8 cellular contexts compared by ENCODE assay signal in the genomic region with DNA sequence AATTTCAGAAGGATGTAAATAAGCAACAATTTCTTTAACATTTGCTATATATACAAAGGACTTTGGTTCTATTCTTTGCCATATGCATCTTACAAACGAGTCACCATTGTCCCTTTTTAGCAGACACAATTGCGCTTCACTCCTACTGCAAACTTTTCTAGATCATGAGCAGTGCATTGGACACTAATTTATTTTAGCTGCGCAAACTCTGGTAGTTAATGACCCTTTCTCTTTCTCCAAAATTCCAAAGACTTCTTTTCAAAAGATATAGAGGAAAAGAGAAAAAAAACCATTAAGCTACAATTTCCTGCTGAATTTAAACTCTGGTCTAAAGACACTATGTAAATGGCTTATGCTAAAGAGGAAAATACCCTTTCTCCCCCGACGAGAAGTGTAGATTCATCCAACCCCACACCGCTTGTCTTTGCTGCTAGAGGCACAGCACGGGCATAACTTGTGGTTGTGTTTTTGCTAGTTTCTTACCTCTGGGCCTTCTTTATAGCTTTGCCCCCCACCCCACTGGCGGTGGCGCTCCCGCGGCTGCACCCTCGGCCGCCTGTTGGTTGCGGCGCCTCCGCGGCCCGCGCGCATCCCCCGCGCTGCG.
DNase-seq lines count a peak whose midpoint lies in the region; ATAC-seq and TF ChIP-seq lines count a peak whose summit lies in the region.

No MANE protein-coding gene starts in this region.

- 8 to 11% methylated on average over 23 of the region's 23 CpGs for WGBS in heart right ventricle, 2 donors

- H3K9me3 Mint-ChIP-seq in activated naive CD8-positive, alpha-beta T cell treated with anti-CD3 and anti-CD28 coated beads, Interleukin-2, amount 50 U/mL, for 24 hours = no peaks in the 10 kb centered on the region
- no peaks in the 10 kb centered on the region for H3K9me3 Mint-ChIP-seq in nephron

- H3K27me3 Mint-ChIP-seq in activated naive CD8-positive, alpha-beta T cell treated with anti-CD3 and anti-CD28 coated beads, Interleukin-2, amount 50 U/mL, for 24 hours = peaks cover 36% of the 10 kb centered on the region
- peaks cover 48% of the 10 kb centered on the region for H3K27me3 Mint-ChIP-seq in nephron (ENCODE audit: low read depth)

- H4K20me1 ChIP-seq in BLaER1 treated with 17β-estradiol and CSF1 and Interleukin-3, amounts not matched to agents 10 nM and 100 nM = peaks cover 0 to 42% (median 23%) of the 10 kb centered on the region in 11 experiments; a peak in 21 of 22 replicates

- no peak overlapping the region for H3K27ac ChIP-seq in BLaER1 treated with 17β-estradiol and CSF1 and Interleukin-3, amounts not matched to agents 10 nM and 100 nM
- no peak overlapping the region for H3K27ac ChIP-seq in heart right ventricle

- H3K4me3 Mint-ChIP-seq in activated naive CD8-positive, alpha-beta T cell treated with anti-CD3 and anti-CD28 coated beads, Interleukin-2, amount 50 U/mL, for 24 hours = peak overlapping the region; percentile 39
- H3K4me3 Mint-ChIP-seq in nephron = peak overlapping the region; percentile 83 to 87 (median 86)

- TF ChIP-seq CTCF in nephron (IDR thresholded peaks at IDR 0.05; ENCODE audit: unreplicated experiment in 3 of 3) (no peak), heart right ventricle (IDR thresholded peaks at IDR 0.05) (no peak)

- peaks cover 82 to 100% (median 90%) of the 10 kb centered on the region in 11 experiments for H3K27me3 ChIP-seq in BLaER1 treated with 17β-estradiol and CSF1 and Interleukin-3, amounts not matched to agents 10 nM and 100 nM
- H3K27me3 ChIP-seq in heart right ventricle = peaks cover 25 to 99% (median 96%) of the 10 kb centered on the region in 7 donors

- H3K4me1 ChIP-seq in BLaER1 treated with 17β-estradiol and CSF1 and Interleukin-3, amounts not matched to agents 10 nM and 100 nM = peaks cover 5 to 16% (median 12%) of the 10 kb centered on the region in 10 experiments; a peak in 19 of 20 replicates
- H3K4me1 ChIP-seq in heart right ventricle = peaks cover 2 to 14% (median 6%) of the 10 kb centered on the region in 9 donors

- H3K9me3 ChIP-seq in BLaER1 treated with 17β-estradiol and CSF1 and Interleukin-3, amounts not matched to agents 10 nM and 100 nM (replicated peaks in 1 of 11) = no peaks in the 10 kb centered on the region
- H3K9me3 ChIP-seq in heart right ventricle = no peaks in the 10 kb centered on the region

- DNase-seq in KG1 (lab: John Stamatoyannopoulos, UW) (peak; percentile 82), AML-193 (lab: John Stamatoyannopoulos, UW) (no peak), heart right ventricle (no peak)
- DNase-seq in activated naive CD8-positive, alpha-beta T cell treated with anti-CD3 and anti-CD28 coated beads, Interleukin-2, amount 50 U/mL, for 24 hours = no peak
- DNase-seq in activated CD4-positive, alpha-beta T cell treated with anti-CD3 and anti-CD28 coated beads, Interleukin-2, amount 50 U/mL, for 1 hour = no peak

- no peaks in the 10 kb centered on the region for H3K36me3 ChIP-seq in BLaER1 treated with 17β-estradiol and CSF1 and Interleukin-3, amounts not matched to agents 10 nM and 100 nM
- peaks cover 0 to 4% (median 0%) of the 10 kb centered on the region in 9 donors for H3K36me3 ChIP-seq in heart right ventricle

- peak overlapping the region; percentile 94 to 100 (median 97) for H3K4me2 ChIP-seq in BLaER1 treated with 17β-estradiol and CSF1 and Interleukin-3, amounts not matched to agents 10 nM and 100 nM

- ATAC-seq in GM19035 (IDR thresholded peaks at IDR 0.05; ENCODE audit: unreplicated experiment) = peak; percentile 26
- no peak for ATAC-seq in activated naive CD8-positive, alpha-beta T cell treated with anti-CD3 and anti-CD28 coated beads, Interleukin-2, amount 50 U/mL, for 24 hours
- ATAC-seq in heart right ventricle = no peak

- H3K9ac ChIP-seq in BLaER1 treated with 17β-estradiol and CSF1 and Interleukin-3, amounts not matched to agents 10 nM and 100 nM = peak overlapping the region in 6 of 11 experiments; percentile 33 to 59 (median 42); a peak in 4 of 22 replicates

- peaks cover 18% of the 10 kb centered on the region for H3K36me3 Mint-ChIP-seq in activated naive CD8-positive, alpha-beta T cell treated with anti-CD3 and anti-CD28 coated beads, Interleukin-2, amount 50 U/mL, for 24 hours (ENCODE audit: low read depth)
- peaks cover 5% of the 10 kb centered on the region for H3K36me3 Mint-ChIP-seq in nephron (ENCODE audit: low read depth)

- peaks cover 8% of the 10 kb centered on the region for H3K4me1 Mint-ChIP-seq in activated naive CD8-positive, alpha-beta T cell treated with anti-CD3 and anti-CD28 coated beads, Interleukin-2, amount 50 U/mL, for 24 hours
- peaks cover 19% of the 10 kb centered on the region for H3K4me1 Mint-ChIP-seq in nephron

- peak overlapping the region; percentile 55 to 69 (median 61) for H3K4me3 ChIP-seq in BLaER1 treated with 17β-estradiol and CSF1 and Interleukin-3, amounts not matched to agents 10 nM and 100 nM
- H3K4me3 ChIP-seq in heart right ventricle = peak overlapping the region in 5 of 10 donors; percentile 9 to 52 (median 40)

- intact Hi-C loops in heart right ventricle (cut with DNase I) = loop anchor here in 3 of 10 donors (2.0 to 10.0 kb wide), 4 partner anchors 127 to 787 kb away; no protein-coding TSS in a partner anchor

- no peak overlapping the region for H3K27ac Mint-ChIP-seq in activated naive CD8-positive, alpha-beta T cell treated with anti-CD3 and anti-CD28 coated beads, Interleukin-2, amount 50 U/mL, for 24 hours
- peak overlapping the region; percentile 90 to 97 (median 92) for H3K27ac Mint-ChIP-seq in nephron
